ENCODE assay signal across 9 cellular contexts in genomic region chrX:12955882-12956703, GRCh38. TPM values are rescaled to one million over a fixed set of nuclear protein-coding genes. Genes with fewer than 3 reads are reported as not detected.
A peak's percentile ranks its signal among the peaks of the same experiment; 100 is the strongest.
DNase-seq lines count a peak whose midpoint lies in the region; ATAC-seq and TF ChIP-seq lines count a peak whose summit lies in the region.
"Had no signal": no experiment of that assay in that cellular context is flagged by ENCODE, and none has a peak within 500 bp of the region (broad histone marks: within the 10 kb centered on the region; RNA-seq: fewer than 3 reads in every experiment).

No MANE protein-coding gene starts in this region.

- H3K4me3 ChIP-seq in Panc1 (ENCODE audit: low read depth in 2 of 2, low read length in 2 of 2) (no peak overlapping the region), skeletal muscle satellite cell (ENCODE audit: low read length) (no peak overlapping the region)
- H3K4me3 ChIP-seq: cardiac muscle cell had no signal

- no TSS peak for BruUV-seq in Panc1 (replicated peaks; lab: Mats Ljungman, UMichigan)

- POLR2A ChIA-PET in Panc1 (lab: Charles Lee) = no interaction called here

- in situ Hi-C loops in Panc1 (cut with HindIII; ENCODE audit: low pct_unique_long_range_greater_than_20kb, low sequenced_read_pairs) = no loop called here

- H3K9me3 ChIP-seq in Panc1 (ENCODE audit: control insufficient read depth, insufficient read depth, low read depth, low read length) (no peaks in the 10 kb centered on the region), skeletal muscle satellite cell (replicated peaks; ENCODE audit: low read length) (no peaks in the 10 kb centered on the region)

- H3K27me3 Mint-ChIP-seq in progenitor cell of endocrine pancreas = no peaks in the 10 kb centered on the region

- peak overlapping the region; percentile 61 for H3K9ac ChIP-seq in skeletal muscle satellite cell (ENCODE audit: low read depth, low read length)

- H3K36me3 ChIP-seq in Panc1 (ENCODE audit: control insufficient read depth, insufficient read depth, low read length) (no peaks in the 10 kb centered on the region), skeletal muscle satellite cell (ENCODE audit: insufficient read depth, low read length) (no peaks in the 10 kb centered on the region)
- H3K36me3 ChIP-seq: cardiac muscle cell had no signal

- ATAC-seq in GM18519 (IDR thresholded peaks at IDR 0.05; ENCODE audit: low FRiP score, unreplicated experiment) (peak; percentile 28), HG02970 (IDR thresholded peaks at IDR 0.05; ENCODE audit: low FRiP score, unreplicated experiment) (peak; percentile 38), Panc1 (peak; percentile 66; the same call in 1 of the 2 replicates), Right ventricle myocardium inferior (peak; percentile 72)

- TF ChIP-seq CTCF in Panc1 (IDR thresholded peaks at IDR 0.05) = no peak
- TF ChIP-seq CTCF in progenitor cell of endocrine pancreas (IDR thresholded peaks at IDR 0.05; ENCODE audit: unreplicated experiment) = no peak

- no peak for DNase-seq in Panc1 (ENCODE audit: low read depth, low spot score)
- peak; percentile 86 for DNase-seq in activated effector memory CD4-positive, alpha-beta T cell treated with anti-CD3 and anti-CD28 coated beads, Interleukin-2, amount 50 U/mL, for 16 hours
- peak; percentile 74 for DNase-seq in Right ventricle myocardium inferior (ENCODE audit: missing footprints)
- DNase-seq in D341Med (ENCODE audit: low spot score) = no peak
- DNase-seq in progenitor cell of endocrine pancreas (ENCODE audit: low spot score, unreplicated experiment) = no peak

- no peaks in the 10 kb centered on the region for H3K36me3 Mint-ChIP-seq in progenitor cell of endocrine pancreas (ENCODE audit: insufficient read depth)

- intact Hi-C loops in Panc1 (cut with micrococcal nuclease; ENCODE audit: unreplicated experiment) = no loop called here
- intact Hi-C loops in Right ventricle myocardium inferior (cut with DNase I) = no loop called here

- H3K9me3 Mint-ChIP-seq in progenitor cell of endocrine pancreas (ENCODE audit: low read depth) = peaks cover 13% of the 10 kb centered on the region

- H3K27me3 ChIP-seq in Panc1 (ENCODE audit: control insufficient read depth, insufficient read depth, low read length) (no peaks in the 10 kb centered on the region), skeletal muscle satellite cell (ENCODE audit: control insufficient read depth, insufficient read depth, low read length) (no peaks in the 10 kb centered on the region)
- H3K27me3 ChIP-seq: cardiac muscle cell had no signal

- peaks cover 6% of the 10 kb centered on the region; the same call in 1 of the 2 replicates for H3K4me1 ChIP-seq in Panc1 (ENCODE audit: control insufficient read depth, insufficient read depth, low read length)
- H3K4me1 ChIP-seq in skeletal muscle satellite cell (ENCODE audit: control insufficient read depth, insufficient read depth, low read length) = peaks cover 17% of the 10 kb centered on the region

- peaks cover 2% of the 10 kb centered on the region for H3K4me1 Mint-ChIP-seq in progenitor cell of endocrine pancreas (ENCODE audit: low read depth)

- H3K4me3 Mint-ChIP-seq in progenitor cell of endocrine pancreas (ENCODE audit: low read depth) = no peak overlapping the region

- H3K27ac Mint-ChIP-seq in progenitor cell of endocrine pancreas = no peak overlapping the region

- peak overlapping the region; percentile 57 for H3K4me2 ChIP-seq in skeletal muscle satellite cell (ENCODE audit: low read length)

- CTCF ChIA-PET in Panc1 (lab: Charles Lee) = no interaction called here

- peak overlapping the region; percentile 81 for H3K27ac ChIP-seq in Panc1 (ENCODE audit: low read length)
- H3K27ac ChIP-seq: cardiac muscle cell had no signal

RNA-seq across cellular contexts. Expression of gene TMSB4X, which starts 18.8 kb away (rescaled TPM):
- total RNA-seq in Panc1 (2021; ENCODE audit: unreplicated experiment) (2,928 TPM), Right ventricle myocardium inferior (1,134 TPM), progenitor cell of endocrine pancreas (1,699 and 1,780 TPM in 2 replicates)
- 5,442 TPM for polyA plus RNA-seq in Panc1 (2012; ENCODE audit: insufficient read length)
- total RNA-seq in skeletal muscle satellite cell (2012; rRNA removed) = 6,299 and 7,116 TPM in 2 replicates

RNA-seq across cellular contexts. Expression of gene TLR8, which starts 49.7 kb away (rescaled TPM):
- not detected for total RNA-seq in Panc1 (2021; ENCODE audit: unreplicated experiment)
- polyA plus RNA-seq in Panc1 (2012; ENCODE audit: insufficient read length) = not detected
- total RNA-seq in Right ventricle myocardium inferior = 1.5 TPM
- not detected in 2 replicates for total RNA-seq in skeletal muscle satellite cell (2012; rRNA removed)
- not detected in 2 replicates for total RNA-seq in progenitor cell of endocrine pancreas
- total RNA-seq: cardiac muscle cell had no signal
- polyA plus RNA-seq: cardiac muscle cell had no signal

Comparison
In these comparisons a context has a peak if more than half of its experiments do, and no peak if none do; other contexts are left out.
1. DNase-seq: peak in activated effector memory CD4-positive, alpha-beta T cell treated with anti-CD3 and anti-CD28 coated beads, Interleukin-2, amount 50 U/mL, for 16 hours (single experiment) and Right ventricle myocardium inferior (single experiment); none in Panc1 (single experiment), D341Med (single experiment) and progenitor cell of endocrine pancreas (single experiment).
2. Peak in every context shown above with its lines, with median percentiles within 50 percentile points of each other: ATAC-seq.